ENCODE assay signal across 8 cellular contexts in the genomic region with DNA sequence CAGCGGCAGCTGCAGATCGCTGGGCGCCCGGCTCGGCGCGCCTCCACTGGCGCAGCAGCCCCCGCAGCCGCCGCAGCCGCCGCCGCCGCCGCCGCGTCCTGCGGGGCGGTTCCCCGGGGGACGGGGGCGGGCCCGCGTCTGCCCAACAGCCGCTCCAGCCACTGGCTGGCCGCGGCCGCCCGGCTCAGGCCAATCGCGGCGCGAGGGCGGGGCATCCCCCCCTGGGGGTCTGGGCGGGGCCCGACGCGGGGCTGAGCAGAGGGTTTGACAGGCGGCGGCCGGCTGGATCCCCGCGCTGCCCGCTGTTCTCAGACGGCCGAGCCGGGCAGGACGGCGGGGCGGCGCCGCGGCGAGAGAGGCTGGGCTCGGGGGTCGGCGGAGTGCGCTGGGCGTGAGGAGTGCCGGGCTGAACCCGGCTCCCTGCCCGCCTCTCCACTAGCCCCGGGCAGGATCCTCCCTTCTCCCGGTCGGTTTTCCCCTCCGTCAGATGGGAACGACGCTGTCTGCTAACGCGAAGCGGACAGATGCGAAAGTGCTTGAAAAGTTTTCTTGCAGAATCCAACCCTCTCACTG. TPM values are rescaled to one million over a fixed set of nuclear protein-coding genes. Genes with fewer than 3 reads are reported as not detected.
DNase-seq lines count a peak whose midpoint lies in the region; ATAC-seq, FAIRE-seq and TF ChIP-seq lines count a peak whose summit lies in the region.

A gene (minus strand): TSS at position 56 of the 573 bp plus-strand sequence. CDS start 1,100 bp downstream, outside the sequence.

- H3K4me1 Mint-ChIP-seq in T-helper 17 cell, result no peaks in the 10 kb centered on the region

- peaks cover 29% of the 10 kb centered on the region for H3K27me3 Mint-ChIP-seq in T-helper 17 cell

- peaks cover 20% of the 10 kb centered on the region for H3K27me3 ChIP-seq in bronchial epithelial cell (ENCODE audit: control insufficient read depth, insufficient read depth, low read length)
- H3K27me3 ChIP-seq in small intestine (ENCODE audit: control insufficient read depth in 2 of 2, insufficient read depth in 2 of 2, low read length in 2 of 2), result peaks cover 13 to 19% of the 10 kb centered on the region in 2 donors

- ATAC-seq in HG02642 (IDR thresholded peaks at IDR 0.05; ENCODE audit: poor library complexity, unreplicated experiment) (peak; percentile 96), T-helper 17 cell (peak; percentile 84)

- WGBS in small intestine, 3 donors, result 0 to 1% (median 1%) methylated on average over 24 to 73 of the region's 73 CpGs

- H3K4me3 Mint-ChIP-seq in T-helper 17 cell, result peak within 1 kb of the TSS; percentile 69

- peaks cover 4% of the 10 kb centered on the region for H3K36me3 Mint-ChIP-seq in T-helper 17 cell (ENCODE audit: low read depth)

- DNase-seq in SIG-M5 treated with dmso at 0.1 percent for 504 hours (lab: John Stamatoyannopoulos, UW; ENCODE audit: unreplicated experiment) (peak; percentile 44), SIG-M5 (lab: John Stamatoyannopoulos, UW) (no peak), NCI-H1105 (lab: John Stamatoyannopoulos, UW) (peak; percentile 82), T-helper 17 cell (no peak), bronchial epithelial cell (ENCODE audit: low read depth) (peak; percentile 50), iris pigment epithelial cell (ENCODE audit: low read depth) (peak; percentile 91), small intestine (peak; percentile 48)

- TF ChIP-seq CTCF in bronchial epithelial cell (IDR thresholded peaks at IDR 0.05; ENCODE audit: insufficient read depth, low read length, severe bottlenecking), result no peak

- peaks cover 0 to 8% of the 10 kb centered on the region in 2 donors for H3K4me1 ChIP-seq in small intestine (ENCODE audit: control insufficient read depth in 2 of 2, insufficient read depth in 1 of 2, low read depth in 1 of 2, low read length in 1 of 2)

- H3K4me3 ChIP-seq in bronchial epithelial cell (ENCODE audit: low read depth, low read length) (peak within 1 kb of the TSS; percentile 43), small intestine (ENCODE audit: low read depth in 1 of 2, low read length in 2 of 2) (peak within 1 kb of the TSS; percentile 9 to 63)

- no peak within 1 kb of the TSS for H3K27ac ChIP-seq in small intestine (ENCODE audit: low read depth in 1 of 2, low read length in 1 of 2)

- no peak within 1 kb of the TSS for H3K27ac Mint-ChIP-seq in T-helper 17 cell

- no peaks in the 10 kb centered on the region for H3K36me3 ChIP-seq in bronchial epithelial cell (ENCODE audit: control insufficient read depth, insufficient read depth, low read length)
- no peaks in the 10 kb centered on the region for H3K36me3 ChIP-seq in small intestine (ENCODE audit: control insufficient read depth in 2 of 2, insufficient read depth in 2 of 2, low read length in 2 of 2)

- FAIRE-seq in bronchial epithelial cell (lab: Jason Lieb, UNC) (no peak), small intestine (lab: Jason Lieb, UNC) (no peak)

- H3K9me3 ChIP-seq in T-helper 17 cell (ENCODE audit: control insufficient read depth, low read length, poor library complexity, severe bottlenecking) (no peaks in the 10 kb centered on the region), small intestine (ENCODE audit: control insufficient read depth, low read depth) (peaks cover 2% of the 10 kb centered on the region)

RNA-seq across cellular contexts. Expression of the gene that starts here (rescaled TPM):
- total RNA-seq in T-helper 17 cell (not detected), bronchial epithelial cell (under 0.01 TPM in 1 of 2 replicates, not detected in the other)
- polyA plus RNA-seq in small intestine, result under 1 TPM in 1 of 3 donors, not detected in 2; 0.19 TPM

Comparison
In these comparisons a context has a peak if more than half of its experiments do, and no peak if none do; other contexts are left out.
1. DNase-seq: peak in SIG-M5 treated with dmso at 0.1 percent for 504 hours (single experiment), NCI-H1105 (single experiment) and iris pigment epithelial cell (single experiment); none in SIG-M5 (single experiment) and T-helper 17 cell (0 of 3).
2. Peak in ATAC-seq in T-helper 17 cell; RNA of the gene not detected or under 1 TPM.
3. Peak in DNase-seq and H3K4me3 ChIP-seq in bronchial epithelial cell; RNA of the gene not detected or under 1 TPM.
4. Peak in DNase-seq and H3K4me3 ChIP-seq in small intestine; RNA of the gene not detected or under 1 TPM.